ENCODE assay signal across 3 cellular contexts in genomic region chr1:16796179-16796578, GRCh38. TPM values are rescaled to one million over a fixed set of nuclear protein-coding genes. Genes with fewer than 3 reads are reported as not detected.
"Had no signal": no experiment of that assay in that cellular context is flagged by ENCODE, and none has a peak within 500 bp of the region (broad histone marks: within the 10 kb centered on the region; RNA-seq: fewer than 3 reads in every experiment).

No MANE protein-coding gene starts in this region.

RNA-seq across cellular contexts. Expression of gene RNU1-4, which starts 55.9 kb away (rescaled TPM):
- total RNA-seq: myocyte had no signal
- polyA plus RNA-seq: cardiac muscle cell, stomach had no signal
